Comparison of ENCODE assay signal across 10 cellular contexts in genomic region chr14:55104051-55104954, GRCh38. TPM values are rescaled to one million over a fixed set of nuclear protein-coding genes. Genes with fewer than 3 reads are reported as not detected.
A peak's percentile ranks its signal among the peaks of the same experiment; 100 is the strongest.
DNase-seq lines count a peak whose midpoint lies in the region; ATAC-seq and TF ChIP-seq lines count a peak whose summit lies in the region.
"Had no signal": no experiment of that assay in that cellular context is flagged by ENCODE, and none has a peak within 500 bp of the region (broad histone marks: within the 10 kb centered on the region; RNA-seq: fewer than 3 reads in every experiment).

No MANE protein-coding gene starts in this region.

- no peaks in the 10 kb centered on the region for H3K27me3 ChIP-seq in thyroid gland
- H3K27me3 ChIP-seq: BE2C had no signal

- no peaks in the 10 kb centered on the region for H3K9me3 ChIP-seq in thyroid gland
- H3K9me3 ChIP-seq: BE2C had no signal

- ATAC-seq in activated CD8-positive, alpha-beta memory T cell treated with anti-CD3 and anti-CD28 coated beads, Interleukin-2, amount 10 ng/mL, durations not matched to agents 7 days and 5 days, result no peak
- no peak for ATAC-seq in WTC11
- ATAC-seq in left colon, result peak; percentile 21

- H3K27me3 Mint-ChIP-seq in activated CD8-positive, alpha-beta memory T cell treated with anti-CD3 and anti-CD28 coated beads, Interleukin-2, amount 10 ng/mL, durations not matched to agents 7 days and 5 days, result no peaks in the 10 kb centered on the region
- no peaks in the 10 kb centered on the region for H3K27me3 Mint-ChIP-seq in WTC11 (ENCODE audit: low read depth)

- H3K27ac Mint-ChIP-seq in activated CD8-positive, alpha-beta memory T cell treated with anti-CD3 and anti-CD28 coated beads, Interleukin-2, amount 10 ng/mL, durations not matched to agents 7 days and 5 days, result peak overlapping the region; percentile 100
- H3K27ac Mint-ChIP-seq in WTC11, result peak overlapping the region; percentile 93; the same call in 1 of the 2 replicates

- peak overlapping the region; percentile 67 for H3K4me3 Mint-ChIP-seq in activated CD8-positive, alpha-beta memory T cell treated with anti-CD3 and anti-CD28 coated beads, Interleukin-2, amount 10 ng/mL, durations not matched to agents 7 days and 5 days
- H3K4me3 Mint-ChIP-seq in WTC11, result no peak overlapping the region

- DNase-seq in activated CD8-positive, alpha-beta memory T cell treated with anti-CD3 and anti-CD28 coated beads, Interleukin-2, amount 10 ng/mL, durations not matched to agents 7 days and 5 days, result no peak
- no peak for DNase-seq in activated CD8-positive, alpha-beta memory T cell treated with anti-CD3 and anti-CD28 coated beads, Interleukin-2, amount 50 U/mL, for 4 hours
- DNase-seq in WTC11 (ENCODE audit: low spot score) (no peak), left colon (no peak), thyroid gland (no peak), NCI-H524 treated with DMSO at 0.1 percent for 48 hours (lab: John Stamatoyannopoulos, UW) (no peak), NCI-H524 (lab: John Stamatoyannopoulos, UW) (no peak), NCI-H146 (lab: John Stamatoyannopoulos, UW) (no peak)
- DNase-seq: BE2C, HCEC 1CT had no signal

- H3K9me3 Mint-ChIP-seq in activated CD8-positive, alpha-beta memory T cell treated with anti-CD3 and anti-CD28 coated beads, Interleukin-2, amount 10 ng/mL, durations not matched to agents 7 days and 5 days (ENCODE audit: low read depth), result peaks cover 8% of the 10 kb centered on the region
- no peaks in the 10 kb centered on the region for H3K9me3 Mint-ChIP-seq in WTC11

- CTCF ChIA-PET in activated CD8-positive, alpha-beta memory T cell treated with anti-CD3 and anti-CD28 coated beads, Interleukin-2, amount 10 ng/mL, durations not matched to agents 7 days and 5 days (lab: Charles Lee), result interaction anchor here (0.7 to 5.2 kb wide), 8 partner anchors 10 to 77 kb away, joined by 3 to 34 read pairs (median 8); partner anchors contain the start of genes LGALS3, SOCS4 and WDHD1
- CTCF ChIA-PET in WTC11 (lab: Charles Lee), result interaction anchor here (1.4 to 1.8 kb wide), 3 partner anchors 34 to 312 kb away, joined by 5 to 12 read pairs (median 11); partner anchors contain the start of gene MAPK1IP1L

- H3K4me1 Mint-ChIP-seq in activated CD8-positive, alpha-beta memory T cell treated with anti-CD3 and anti-CD28 coated beads, Interleukin-2, amount 10 ng/mL, durations not matched to agents 7 days and 5 days, result peaks cover 75% of the 10 kb centered on the region
- peaks cover 39% of the 10 kb centered on the region for H3K4me1 Mint-ChIP-seq in WTC11

- POLR2A ChIA-PET in WTC11 (lab: Charles Lee), result interaction anchor here (0.8 to 1.4 kb wide), 2 partner anchors 25 to 30 kb away, joined by 3 read pairs; partner anchors contain the start of gene LGALS3

- peak overlapping the region; percentile 95 to 97 (median 97) for H3K27ac ChIP-seq in thyroid gland

- H3K36me3 ChIP-seq in thyroid gland, result no peaks in the 10 kb centered on the region
- H3K36me3 ChIP-seq: BE2C had no signal

- peaks cover 23% of the 10 kb centered on the region for H3K36me3 Mint-ChIP-seq in activated CD8-positive, alpha-beta memory T cell treated with anti-CD3 and anti-CD28 coated beads, Interleukin-2, amount 10 ng/mL, durations not matched to agents 7 days and 5 days
- H3K36me3 Mint-ChIP-seq in WTC11, result no peaks in the 10 kb centered on the region

- intact Hi-C loops in left colon (cut with DNase I, micrococcal nuclease) (no loop called here), thyroid gland (cut with DNase I) (no loop called here)

- WGBS in thyroid gland, 2 donors, result 96 to 97% methylated on average over 6 of the region's 6 CpGs

- H3K4me1 ChIP-seq in thyroid gland, result peaks cover 35 to 74% of the 10 kb centered on the region in 2 donors
- H3K4me1 ChIP-seq: BE2C had no signal

- no peak for TF ChIP-seq POLR2A in thyroid gland (IDR thresholded peaks at IDR 0.05)

- TF ChIP-seq CTCF in WTC11 (IDR thresholded peaks at IDR 0.05) (no peak), thyroid gland (IDR thresholded peaks at IDR 0.05) (no peak)

- no peak overlapping the region for H3K4me3 ChIP-seq in thyroid gland (replicated peaks in 1 of 3)

TF ChIP-seq in WTC11, 78 proteins besides CTCF, POLR2A, EP300 and RAD21 (continues in another document):
- no peak for TF ChIP-seq FOXP4 (CRISPR knock-in tag; IDR thresholded peaks at IDR 0.05)
- TF ChIP-seq MXD4 (CRISPR knock-in tag; IDR thresholded peaks at IDR 0.05; ENCODE audit: borderline replicate concordance), result no peak
- TF ChIP-seq SMAD4 (CRISPR knock-in tag; IDR thresholded peaks at IDR 0.05), result no peak
- no peak for TF ChIP-seq MAX (CRISPR knock-in tag; IDR thresholded peaks at IDR 0.05)
- TF ChIP-seq JUN (CRISPR knock-in tag; IDR thresholded peaks at IDR 0.05), result no peak
- TF ChIP-seq MLX (CRISPR knock-in tag; IDR thresholded peaks at IDR 0.05), result no peak
- no peak for TF ChIP-seq ATF1 (CRISPR knock-in tag; IDR thresholded peaks at IDR 0.05)
- TF ChIP-seq SMAD3 (CRISPR knock-in tag; IDR thresholded peaks at IDR 0.05; ENCODE audit: borderline replicate concordance), result no peak
- no peak for TF ChIP-seq SOX15 (CRISPR knock-in tag; IDR thresholded peaks at IDR 0.05)
- no peak for TF ChIP-seq HMGXB4 (CRISPR knock-in tag; IDR thresholded peaks at IDR 0.05)
- TF ChIP-seq ZNF317 (CRISPR knock-in tag; IDR thresholded peaks at IDR 0.05; ENCODE audit: borderline replicate concordance, low read depth), result no peak
- TF ChIP-seq ZSCAN18 (CRISPR knock-in tag; IDR thresholded peaks at IDR 0.05), result no peak

RNA-seq across cellular contexts. Expression of gene LGALS3, which starts 24.7 kb away (rescaled TPM):
- 100 to 1,000 TPM in 1 of 2 experiments, 10 to 100 TPM in 1; 88.3 to 138 TPM for total RNA-seq in activated CD8-positive, alpha-beta memory T cell treated with anti-CD3 and anti-CD28 coated beads, Interleukin-2, amount 10 ng/mL, durations not matched to agents 7 days and 5 days
- total RNA-seq in WTC11 (2021) (5.8 to 6.7 TPM (median 6.5 TPM) in 3 replicates), left colon (1,000 to 10,000 TPM; 1,592 to 1,809 TPM), thyroid gland (100 to 1,000 TPM in 2 of 4 donors, 10 to 100 TPM in 2; 65.7 to 201 (median 111) TPM)

RNA-seq across cellular contexts. Expression of gene MAPK1IP1L, which starts 52.9 kb away (rescaled TPM):
- 100 to 1,000 TPM in 1 of 2 experiments, 10 to 100 TPM in 1; 90.2 to 110 TPM for total RNA-seq in activated CD8-positive, alpha-beta memory T cell treated with anti-CD3 and anti-CD28 coated beads, Interleukin-2, amount 10 ng/mL, durations not matched to agents 7 days and 5 days
- total RNA-seq in WTC11 (2021) (97.9 to 107 TPM (median 107 TPM) in 3 replicates), left colon (10 to 100 TPM; 69.7 to 71.7 TPM), thyroid gland (10 to 100 TPM; 56.6 to 89.9 (median 69.6) TPM)
